13 cellular contexts compared by ENCODE assay signal in the genomic region with DNA sequence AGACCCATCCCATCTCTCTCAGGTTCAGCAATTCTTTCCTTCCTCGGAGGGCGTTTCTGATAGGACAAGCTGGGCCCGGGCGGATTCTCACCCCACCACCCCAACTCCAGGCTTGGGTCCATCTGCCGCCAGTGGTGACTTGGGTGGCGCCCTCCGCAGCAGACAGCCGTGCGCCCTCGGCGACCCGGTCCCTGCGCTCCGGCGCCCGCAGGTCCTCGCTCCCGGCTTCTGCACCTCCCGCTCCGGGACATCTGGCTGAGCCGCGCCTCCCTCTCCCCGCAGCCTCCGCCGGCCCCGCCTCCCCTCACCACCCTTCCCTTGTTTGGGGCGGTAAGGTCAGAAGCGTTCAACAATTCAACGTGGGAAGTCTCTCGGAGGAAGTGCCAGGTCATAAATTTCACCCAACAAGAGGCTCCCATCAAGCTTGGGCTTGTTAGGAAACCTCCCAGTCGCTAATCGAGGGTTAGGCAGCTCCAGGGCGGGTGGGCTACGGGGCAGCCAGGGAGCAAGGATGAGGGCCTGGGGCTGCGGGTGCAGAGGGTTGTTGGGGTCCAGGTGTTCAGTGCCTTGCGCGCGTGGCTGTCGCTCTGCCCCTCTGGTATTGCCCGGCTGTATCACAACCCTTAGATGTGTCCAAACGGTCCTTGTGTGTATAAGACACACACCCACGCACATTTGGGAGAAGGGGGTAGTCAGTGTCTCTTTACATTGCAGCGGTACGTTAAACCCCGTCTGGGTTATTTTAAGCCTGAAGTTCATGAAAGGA. TPM values are rescaled to one million over a fixed set of nuclear protein-coding genes. Genes with fewer than 3 reads are reported as not detected.
DNase-seq lines count a peak whose midpoint lies in the region; ATAC-seq, FAIRE-seq and TF ChIP-seq lines count a peak whose summit lies in the region.
"Had no signal": no experiment of that assay in that cellular context is flagged by ENCODE, and none has a peak within 500 bp of the region (broad histone marks: within the 10 kb centered on the region; RNA-seq: fewer than 3 reads in every experiment).

No MANE protein-coding gene starts in this region.

- TF ChIP-seq CTCF in left lung (IDR thresholded peaks at IDR 0.05) (no peak), D721Med (IDR thresholded peaks at IDR 0.05; ENCODE audit: insufficient read depth, missing control alignments) (no peak), adrenal gland (IDR thresholded peaks at IDR 0.05) (no peak)

- no peak for FAIRE-seq in D721Med (lab: Jason Lieb, UNC)

- no peaks in the 10 kb centered on the region for H3K36me3 ChIP-seq in BLaER1 treated with 17β-estradiol and CSF1 and Interleukin-3, amounts not matched to agents 10 nM and 100 nM
- H3K36me3 ChIP-seq in left lung (no peaks in the 10 kb centered on the region), adrenal gland (replicated peaks in 1 of 2) (no peaks in the 10 kb centered on the region)
- H3K36me3 ChIP-seq: right atrium auricular region had no signal

- TF ChIP-seq POLR2A in adrenal gland (IDR thresholded peaks at IDR 0.05), result no peak

- no peak overlapping the region for H3K27ac Mint-ChIP-seq in activated CD4-positive, alpha-beta memory T cell treated with anti-CD3 and anti-CD28 coated beads, Interleukin-2, amount 10 ng/mL, durations not matched to agents 7 days and 5 days

- H3K4me1 Mint-ChIP-seq in activated CD4-positive, alpha-beta memory T cell treated with anti-CD3 and anti-CD28 coated beads, Interleukin-2, amount 10 ng/mL, durations not matched to agents 7 days and 5 days, result peaks cover 3% of the 10 kb centered on the region

- H3K27me3 Mint-ChIP-seq in activated CD4-positive, alpha-beta memory T cell treated with anti-CD3 and anti-CD28 coated beads, Interleukin-2, amount 10 ng/mL, durations not matched to agents 7 days and 5 days, result peaks cover 67% of the 10 kb centered on the region

- peak overlapping the region in 9 of 11 experiments; percentile 22 to 52 (median 44); a peak in 11 of 22 replicates for H3K9ac ChIP-seq in BLaER1 treated with 17β-estradiol and CSF1 and Interleukin-3, amounts not matched to agents 10 nM and 100 nM

- intact Hi-C loops in left lung (cut with DNase I) (no loop called here), adrenal gland (cut with DNase I) (no loop called here)

- peak overlapping the region; percentile 40 to 67 (median 53); a peak in 19 of 20 replicates for H3K4me3 ChIP-seq in BLaER1 treated with 17β-estradiol and CSF1 and Interleukin-3, amounts not matched to agents 10 nM and 100 nM
- H3K4me3 ChIP-seq in left lung, result peak overlapping the region in 1 of 2 donors; percentile 4
- H3K4me3 ChIP-seq in adrenal gland, result no peak overlapping the region
- H3K4me3 ChIP-seq: right atrium auricular region had no signal

- POLR2A ChIA-PET in activated CD4-positive, alpha-beta memory T cell treated with anti-CD3 and anti-CD28 coated beads, Interleukin-2, amount 10 ng/mL, durations not matched to agents 7 days and 5 days (lab: Charles Lee), result no interaction called here

- peak overlapping the region; percentile 87 to 97 (median 95) for H3K4me2 ChIP-seq in BLaER1 treated with 17β-estradiol and CSF1 and Interleukin-3, amounts not matched to agents 10 nM and 100 nM

- H3K27me3 ChIP-seq in BLaER1 treated with 17β-estradiol and CSF1 and Interleukin-3, amounts not matched to agents 10 nM and 100 nM, result peaks cover 0 to 12% (median 0%) of the 10 kb centered on the region in 11 experiments; a peak in 6 of 22 replicates
- H3K27me3 ChIP-seq in left lung (peaks cover 51 to 76% of the 10 kb centered on the region in 2 donors), adrenal gland (peaks cover 61% of the 10 kb centered on the region)

- H3K27ac ChIP-seq in BLaER1 treated with 17β-estradiol and CSF1 and Interleukin-3, amounts not matched to agents 10 nM and 100 nM, result no peak overlapping the region
- no peak overlapping the region for H3K27ac ChIP-seq in left lung
- H3K27ac ChIP-seq in adrenal gland, result no peak overlapping the region
- H3K27ac ChIP-seq: right atrium auricular region had no signal

- H3K4me3 Mint-ChIP-seq in activated CD4-positive, alpha-beta memory T cell treated with anti-CD3 and anti-CD28 coated beads, Interleukin-2, amount 10 ng/mL, durations not matched to agents 7 days and 5 days, result no peak overlapping the region

- H3K9me3 ChIP-seq in BLaER1 treated with 17β-estradiol and CSF1 and Interleukin-3, amounts not matched to agents 10 nM and 100 nM (replicated peaks in 1 of 11), result 0 out of 22 replicates have a peak, but pooled peaks cover 0 to under 1% (median 0%) of the 10 kb centered on the region in 11 experiments
- no peaks in the 10 kb centered on the region for H3K9me3 ChIP-seq in left lung
- no peaks in the 10 kb centered on the region for H3K9me3 ChIP-seq in adrenal gland (replicated peaks in 1 of 3)
- H3K9me3 ChIP-seq: right atrium auricular region had no signal

- DNase-seq in Kasumi-1 (lab: John Stamatoyannopoulos, UW) (peak; percentile 12 to 16), left lung (peak in 1 of 2 donors; percentile 88), D721Med (ENCODE audit: insufficient read length, low spot score) (no peak), adrenal gland (no peak)
- peak; percentile 18 for DNase-seq in activated CD4-positive, alpha-beta memory T cell treated with anti-CD3 and anti-CD28 coated beads, Interleukin-2, amount 10 ng/mL, durations not matched to agents 7 days and 5 days
- DNase-seq: activated effector memory CD4-positive, alpha-beta T cell treated with anti-CD3 and anti-CD28 coated beads, Interleukin-2, amount 50 U/mL, for 16 hours; NCI-H2107 had no signal

- ATAC-seq in left lung, result peak; percentile 27
- ATAC-seq in GM21576 (IDR thresholded peaks at IDR 0.05; ENCODE audit: unreplicated experiment), result no peak
- ATAC-seq in GM21786 (IDR thresholded peaks at IDR 0.05; ENCODE audit: unreplicated experiment), result no peak

- CTCF ChIA-PET in activated CD4-positive, alpha-beta memory T cell treated with anti-CD3 and anti-CD28 coated beads, Interleukin-2, amount 10 ng/mL, durations not matched to agents 7 days and 5 days (lab: Charles Lee), result interaction anchor here (1.8 kb wide), 1 partner anchor 14 kb away, joined by 5 read pairs; no protein-coding TSS in a partner anchor

- no peaks in the 10 kb centered on the region for H3K36me3 Mint-ChIP-seq in activated CD4-positive, alpha-beta memory T cell treated with anti-CD3 and anti-CD28 coated beads, Interleukin-2, amount 10 ng/mL, durations not matched to agents 7 days and 5 days (ENCODE audit: low read depth)

- H4K20me1 ChIP-seq in BLaER1 treated with 17β-estradiol and CSF1 and Interleukin-3, amounts not matched to agents 10 nM and 100 nM, result no peaks in the 10 kb centered on the region

- no peaks in the 10 kb centered on the region for H3K9me3 Mint-ChIP-seq in activated CD4-positive, alpha-beta memory T cell treated with anti-CD3 and anti-CD28 coated beads, Interleukin-2, amount 10 ng/mL, durations not matched to agents 7 days and 5 days

- WGBS in adrenal gland, 4 donors, result 2 to 5% (median 3%) methylated on average over 24 to 45 of the region's 45 CpGs

- peaks cover 24 to 39% (median 35%) of the 10 kb centered on the region in 10 experiments for H3K4me1 ChIP-seq in BLaER1 treated with 17β-estradiol and CSF1 and Interleukin-3, amounts not matched to agents 10 nM and 100 nM
- H3K4me1 ChIP-seq in left lung (peaks cover 3 to 7% of the 10 kb centered on the region in 2 donors), adrenal gland (replicated peaks in 1 of 2) (no peaks in the 10 kb centered on the region)

RNA-seq across cellular contexts. Expression of gene OLIG1, which starts 39.8 kb away (rescaled TPM):
- not detected for total RNA-seq in activated CD4-positive, alpha-beta memory T cell treated with anti-CD3 and anti-CD28 coated beads, Interleukin-2, amount 10 ng/mL, durations not matched to agents 7 days and 5 days
- 1 to 10 TPM; 1.6 to 4.2 TPM for total RNA-seq in left lung
- under 1 TPM in 1 of 8 donors, not detected in 7; 0.50 TPM for total RNA-seq in adrenal gland
- 1 to 10 TPM in 1 of 3 donors, not detected in 2; 1.8 TPM for polyA plus RNA-seq in adrenal gland
- total RNA-seq: fibroblast of villous mesenchyme, right atrium auricular region, urinary bladder had no signal
- polyA plus RNA-seq: urinary bladder had no signal

Comparison
In these comparisons a context has a peak if more than half of its experiments do, and no peak if none do; other contexts are left out.
1. H3K4me3 ChIP-seq: peak in BLaER1 treated with 17β-estradiol and CSF1 and Interleukin-3, amounts not matched to agents 10 nM and 100 nM (10 of 10); none in adrenal gland (0 of 4).
2. DNase-seq: peak in Kasumi-1 (2 of 2) and activated CD4-positive, alpha-beta memory T cell treated with anti-CD3 and anti-CD28 coated beads, Interleukin-2, amount 10 ng/mL, durations not matched to agents 7 days and 5 days (single experiment); none in D721Med (single experiment) and adrenal gland (0 of 7).